In genomic region chr17:40109471-40109824, GRCh38 we compare ENCODE assay signal across 2 cellular contexts.
TF ChIP-seq lines count a peak whose summit lies in the region.

No MANE protein-coding gene starts in this region.

TF ChIP-seq in SK-N-SH, 30 proteins besides CTCF, POLR2A, EP300 and RAD21 (continued from another document):
- TF ChIP-seq ZBTB33 (IDR thresholded peaks at IDR 0.05; ENCODE audit: borderline replicate concordance, low read depth), result no peak
- TF ChIP-seq, protein P1, sequence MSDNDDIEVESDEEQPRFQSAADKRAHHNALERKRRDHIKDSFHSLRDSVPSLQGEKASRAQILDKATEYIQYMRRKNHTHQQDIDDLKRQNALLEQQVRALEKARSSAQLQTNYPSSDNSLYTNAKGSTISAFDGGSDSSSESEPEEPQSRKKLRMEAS (IDR thresholded peaks at IDR 0.05; ENCODE audit: low read depth), result no peak
- no peak for TF ChIP-seq FOXJ3 (CRISPR knock-in tag; IDR thresholded peaks at IDR 0.05)
- no peak for TF ChIP-seq SIN3A (IDR thresholded peaks at IDR 0.05; ENCODE audit: borderline replicate concordance, low read depth, low read length)
- no peak for TF ChIP-seq NFIC (IDR thresholded peaks at IDR 0.05; ENCODE audit: borderline replicate concordance)
- TF ChIP-seq, protein P2, sequence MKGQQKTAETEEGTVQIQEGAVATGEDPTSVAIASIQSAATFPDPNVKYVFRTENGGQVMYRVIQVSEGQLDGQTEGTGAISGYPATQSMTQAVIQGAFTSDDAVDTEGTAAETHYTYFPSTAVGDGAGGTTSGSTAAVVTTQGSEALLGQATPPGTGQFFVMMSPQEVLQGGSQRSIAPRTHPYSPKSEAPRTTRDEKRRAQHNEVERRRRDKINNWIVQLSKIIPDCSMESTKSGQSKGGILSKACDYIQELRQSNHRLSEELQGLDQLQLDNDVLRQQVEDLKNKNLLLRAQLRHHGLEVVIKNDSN (IDR thresholded peaks at IDR 0.05; ENCODE audit: borderline replicate concordance, low read depth), result no peak

TF ChIP-seq in SK-N-SH treated with all-trans-retinoic acid at 6 μM for 48 hours, 23 proteins besides CTCF, POLR2A, EP300 and RAD21:
- TF ChIP-seq, protein P3, sequence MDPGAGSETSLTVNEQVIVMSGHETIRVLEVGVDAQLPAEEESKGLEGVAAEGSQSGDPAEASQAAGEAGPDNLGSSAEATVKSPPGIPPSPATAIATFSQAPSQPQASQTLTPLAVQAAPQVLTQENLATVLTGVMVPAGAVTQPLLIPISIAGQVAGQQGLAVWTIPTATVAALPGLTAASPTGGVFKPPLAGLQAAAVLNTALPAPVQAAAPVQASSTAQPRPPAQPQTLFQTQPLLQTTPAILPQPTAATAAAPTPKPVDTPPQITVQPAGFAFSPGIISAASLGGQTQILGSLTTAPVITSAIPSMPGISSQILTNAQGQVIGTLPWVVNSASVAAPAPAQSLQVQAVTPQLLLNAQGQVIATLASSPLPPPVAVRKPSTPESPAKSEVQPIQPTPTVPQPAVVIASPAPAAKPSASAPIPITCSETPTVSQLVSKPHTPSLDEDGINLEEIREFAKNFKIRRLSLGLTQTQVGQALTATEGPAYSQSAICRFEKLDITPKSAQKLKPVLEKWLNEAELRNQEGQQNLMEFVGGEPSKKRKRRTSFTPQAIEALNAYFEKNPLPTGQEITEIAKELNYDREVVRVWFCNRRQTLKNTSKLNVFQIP (CRISPR knock-in tag; IDR thresholded peaks at IDR 0.05; ENCODE audit: borderline replicate concordance, low read depth), result no peak
- TF ChIP-seq SNAI2 (CRISPR knock-in tag; IDR thresholded peaks at IDR 0.05), result no peak
- TF ChIP-seq ARNTL (CRISPR knock-in tag; IDR thresholded peaks at IDR 0.05; ENCODE audit: borderline replicate concordance, low read depth), result no peak
- no peak for TF ChIP-seq ISL1 (CRISPR knock-in tag; IDR thresholded peaks at IDR 0.05)
- TF ChIP-seq ZFP30 (CRISPR knock-in tag; IDR thresholded peaks at IDR 0.05), result no peak
- TF ChIP-seq BACH2 (CRISPR knock-in tag; IDR thresholded peaks at IDR 0.05; ENCODE audit: borderline replicate concordance), result no peak
- no peak for TF ChIP-seq ZFP3 (CRISPR knock-in tag; IDR thresholded peaks at IDR 0.05)
- TF ChIP-seq OSR1 (CRISPR knock-in tag; IDR thresholded peaks at IDR 0.05), result no peak
- TF ChIP-seq RARB (CRISPR knock-in tag; IDR thresholded peaks at IDR 0.05), result no peak
- TF ChIP-seq, protein P4, sequence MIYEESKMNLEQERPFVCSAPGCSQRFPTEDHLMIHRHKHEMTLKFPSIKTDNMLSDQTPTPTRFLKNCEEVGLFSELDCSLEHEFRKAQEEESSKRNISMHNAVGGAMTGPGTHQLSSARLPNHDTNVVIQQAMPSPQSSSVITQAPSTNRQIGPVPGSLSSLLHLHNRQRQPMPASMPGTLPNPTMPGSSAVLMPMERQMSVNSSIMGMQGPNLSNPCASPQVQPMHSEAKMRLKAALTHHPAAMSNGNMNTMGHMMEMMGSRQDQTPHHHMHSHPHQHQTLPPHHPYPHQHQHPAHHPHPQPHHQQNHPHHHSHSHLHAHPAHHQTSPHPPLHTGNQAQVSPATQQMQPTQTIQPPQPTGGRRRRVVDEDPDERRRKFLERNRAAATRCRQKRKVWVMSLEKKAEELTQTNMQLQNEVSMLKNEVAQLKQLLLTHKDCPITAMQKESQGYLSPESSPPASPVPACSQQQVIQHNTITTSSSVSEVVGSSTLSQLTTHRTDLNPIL (CRISPR knock-in tag; IDR thresholded peaks at IDR 0.05; ENCODE audit: low read depth), result no peak
- TF ChIP-seq, protein P5, sequence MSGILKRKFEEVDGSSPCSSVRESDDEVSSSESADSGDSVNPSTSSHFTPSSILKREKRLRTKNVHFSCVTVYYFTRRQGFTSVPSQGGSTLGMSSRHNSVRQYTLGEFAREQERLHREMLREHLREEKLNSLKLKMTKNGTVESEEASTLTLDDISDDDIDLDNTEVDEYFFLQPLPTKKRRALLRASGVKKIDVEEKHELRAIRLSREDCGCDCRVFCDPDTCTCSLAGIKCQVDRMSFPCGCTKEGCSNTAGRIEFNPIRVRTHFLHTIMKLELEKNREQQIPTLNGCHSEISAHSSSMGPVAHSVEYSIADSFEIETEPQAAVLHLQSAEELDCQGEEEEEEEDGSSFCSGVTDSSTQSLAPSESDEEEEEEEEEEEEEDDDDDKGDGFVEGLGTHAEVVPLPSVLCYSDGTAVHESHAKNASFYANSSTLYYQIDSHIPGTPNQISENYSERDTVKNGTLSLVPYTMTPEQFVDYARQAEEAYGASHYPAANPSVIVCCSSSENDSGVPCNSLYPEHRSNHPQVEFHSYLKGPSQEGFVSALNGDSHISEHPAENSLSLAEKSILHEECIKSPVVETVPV (CRISPR knock-in tag; IDR thresholded peaks at IDR 0.05), result no peak
- TF ChIP-seq ZNF8 (CRISPR knock-in tag; IDR thresholded peaks at IDR 0.05), result no peak
- TF ChIP-seq CSDC2 (CRISPR knock-in tag; IDR thresholded peaks at IDR 0.05), result no peak
- TF ChIP-seq TOX (CRISPR knock-in tag; IDR thresholded peaks at IDR 0.05; ENCODE audit: borderline replicate concordance), result no peak
- TF ChIP-seq ZC3H10 (CRISPR knock-in tag; IDR thresholded peaks at IDR 0.05), result no peak
